Comparison of ENCODE assay signal across 8 cellular contexts in the genomic region with DNA sequence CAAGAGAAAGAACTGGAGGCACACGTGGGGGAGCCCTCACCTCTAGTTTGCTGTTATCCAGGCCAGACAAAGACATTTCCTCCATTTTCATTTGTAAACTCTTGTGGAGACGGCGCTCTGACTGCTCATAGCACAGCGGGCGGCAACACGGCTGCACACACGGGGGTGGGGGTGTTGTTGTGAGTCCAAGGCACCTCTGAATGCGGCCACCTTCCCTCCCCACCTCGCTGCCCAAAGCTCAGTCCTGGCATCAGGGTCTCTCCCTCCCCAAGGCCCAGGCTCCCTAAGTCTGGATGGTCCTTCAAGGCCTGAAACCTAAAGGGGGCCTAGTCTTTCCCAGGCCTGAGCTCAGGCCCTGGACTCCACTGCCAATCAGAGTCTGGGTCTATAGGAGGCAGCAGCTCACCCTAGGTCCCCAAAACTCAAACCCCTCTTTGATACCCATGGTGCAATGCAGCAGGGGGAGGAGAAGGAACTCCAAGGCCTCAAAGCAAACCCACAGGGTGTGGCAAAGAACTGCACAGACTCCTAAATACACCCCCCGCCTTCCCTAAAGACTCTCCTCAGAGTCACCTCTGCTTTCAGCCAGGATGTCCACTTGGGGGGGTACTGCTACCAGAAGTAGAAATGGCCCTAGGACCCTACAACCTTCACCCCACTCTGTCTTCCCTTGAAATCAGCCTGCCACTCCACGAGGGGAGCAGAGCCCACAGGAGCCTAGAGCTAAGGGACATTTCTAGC. TPM values are rescaled to one million over a fixed set of nuclear protein-coding genes. Genes with fewer than 3 reads are reported as not detected.
DNase-seq lines count a peak whose midpoint lies in the region; ATAC-seq and TF ChIP-seq lines count a peak whose summit lies in the region.

No MANE protein-coding gene starts in this region.

- H3K36me3 Mint-ChIP-seq in activated T-helper 17 cell treated with anti-CD3 and anti-CD28 coated beads, Interleukin-2, amount 50 U/mL, for 72 hours (ENCODE audit: low read depth), result peaks cover 54% of the 10 kb centered on the region

- TF ChIP-seq CTCF in gastrocnemius medialis (IDR thresholded peaks at IDR 0.05 in 4 of 5, conservative IDR thresholded peaks at IDR 0.05 in 1 of 5), result no peak

- peaks cover 18% of the 10 kb centered on the region for H3K4me1 Mint-ChIP-seq in activated T-helper 17 cell treated with anti-CD3 and anti-CD28 coated beads, Interleukin-2, amount 50 U/mL, for 72 hours

- H3K27ac ChIP-seq in gastrocnemius medialis, result peak overlapping the region; percentile 94 to 98 (median 95)

- peaks cover 9 to 15% of the 10 kb centered on the region in 2 donors for H3K4me1 ChIP-seq in gastrocnemius medialis

- H3K27me3 Mint-ChIP-seq in activated T-helper 17 cell treated with anti-CD3 and anti-CD28 coated beads, Interleukin-2, amount 50 U/mL, for 72 hours, result no peaks in the 10 kb centered on the region

- peaks cover 0 to 37% of the 10 kb centered on the region in 2 donors for H3K36me3 ChIP-seq in gastrocnemius medialis

- H3K4me3 Mint-ChIP-seq in activated T-helper 17 cell treated with anti-CD3 and anti-CD28 coated beads, Interleukin-2, amount 50 U/mL, for 72 hours, result peak overlapping the region; percentile 82

- no peaks in the 10 kb centered on the region for H3K9me3 ChIP-seq in gastrocnemius medialis

- H3K9me3 Mint-ChIP-seq in activated T-helper 17 cell treated with anti-CD3 and anti-CD28 coated beads, Interleukin-2, amount 50 U/mL, for 72 hours, result no peaks in the 10 kb centered on the region

- peak overlapping the region; percentile 82 to 96 (median 86) for H3K4me3 ChIP-seq in gastrocnemius medialis

- in situ Hi-C loops in gastrocnemius medialis (cut with MboI; ENCODE audit: low sequenced_read_pairs in 4 of 4), result no loop called here

- no peaks in the 10 kb centered on the region for H3K27me3 ChIP-seq in gastrocnemius medialis

- ATAC-seq in activated T-helper 17 cell treated with anti-CD3 and anti-CD28 coated beads, Interleukin-2, amount 50 U/mL, for 72 hours (replicated peaks), result no peak
- ATAC-seq in gastrocnemius medialis (no peak), HG02852 (IDR thresholded peaks at IDR 0.05; ENCODE audit: unreplicated experiment) (no peak)

- intact Hi-C loops in gastrocnemius medialis (cut with DNase I; ENCODE audit: low total_unique reads), result no loop called here

- peak overlapping the region; percentile 90 for H3K27ac Mint-ChIP-seq in activated T-helper 17 cell treated with anti-CD3 and anti-CD28 coated beads, Interleukin-2, amount 50 U/mL, for 72 hours

- TF ChIP-seq POLR2A in gastrocnemius medialis (IDR thresholded peaks at IDR 0.05), result no peak

- DNase-seq in NCI-H748 (lab: John Stamatoyannopoulos, UW; ENCODE audit: unreplicated experiment) (peak; percentile 43), NCI-H748 treated with DMSO at 0.1 percent for 48 hours (lab: John Stamatoyannopoulos, UW) (no peak), NCI-H2227 (lab: John Stamatoyannopoulos, UW; ENCODE audit: unreplicated experiment) (peak; percentile 56), globus pallidus (ENCODE audit: low spot score) (peak; percentile 27), gastrocnemius medialis (no peak), NCI-H2171 treated with DMSO at 0.1 percent for 48 hours (lab: John Stamatoyannopoulos, UW) (no peak)

RNA-seq across cellular contexts. Expression of a gene that starts 1.5 kb away (rescaled TPM):
- 10 to 100 TPM; 65.5 to 89.1 TPM for total RNA-seq in activated T-helper 17 cell treated with anti-CD3 and anti-CD28 coated beads, Interleukin-2, amount 50 U/mL, for 72 hours
- total RNA-seq in gastrocnemius medialis, result 10 to 100 TPM; 39.3 to 46.0 (median 40.6) TPM

RNA-seq across cellular contexts. Expression of a gene that starts 11.4 kb away (rescaled TPM):
- total RNA-seq in activated T-helper 17 cell treated with anti-CD3 and anti-CD28 coated beads, Interleukin-2, amount 50 U/mL, for 72 hours, result 10 to 100 TPM; 26.6 to 39.6 TPM
- total RNA-seq in gastrocnemius medialis, result 10 to 100 TPM; 25.6 to 34.7 (median 27.4) TPM

RNA-seq across cellular contexts. Expression of a gene that starts 21.3 kb away (rescaled TPM):
- 100 to 1,000 TPM in 1 of 2 donors, 10 to 100 TPM in 1; 94.2 to 135 TPM for total RNA-seq in activated T-helper 17 cell treated with anti-CD3 and anti-CD28 coated beads, Interleukin-2, amount 50 U/mL, for 72 hours
- total RNA-seq in gastrocnemius medialis, result 10 to 100 TPM; 36.2 to 64.3 (median 46.0) TPM

RNA-seq across cellular contexts. Expression of a gene that starts 27.6 kb away (rescaled TPM):
- total RNA-seq in activated T-helper 17 cell treated with anti-CD3 and anti-CD28 coated beads, Interleukin-2, amount 50 U/mL, for 72 hours, result under 1 TPM; 0.22 to 0.58 TPM
- 100 to 1,000 TPM in 1 of 4 donors, 10 to 100 TPM in 3; 13.2 to 134 (median 34.2) TPM for total RNA-seq in gastrocnemius medialis

RNA-seq across cellular contexts. Expression of a gene that starts 56.4 kb away (rescaled TPM):
- total RNA-seq in activated T-helper 17 cell treated with anti-CD3 and anti-CD28 coated beads, Interleukin-2, amount 50 U/mL, for 72 hours, result 10 to 100 TPM; 17.9 to 23.2 TPM
- total RNA-seq in gastrocnemius medialis, result 1 to 10 TPM in 3 of 4 donors, under 1 TPM in 1; 0.97 to 7.4 (median 1.9) TPM

Comparison
In these comparisons a context has a peak if more than half of its experiments do, and no peak if none do; other contexts are left out.
1. DNase-seq: peak in NCI-H748 (single experiment), NCI-H2227 (single experiment) and globus pallidus (single experiment); none in NCI-H748 treated with DMSO at 0.1 percent for 48 hours (single experiment), gastrocnemius medialis (0 of 2) and NCI-H2171 treated with DMSO at 0.1 percent for 48 hours (single experiment).